In the genomic region with DNA sequence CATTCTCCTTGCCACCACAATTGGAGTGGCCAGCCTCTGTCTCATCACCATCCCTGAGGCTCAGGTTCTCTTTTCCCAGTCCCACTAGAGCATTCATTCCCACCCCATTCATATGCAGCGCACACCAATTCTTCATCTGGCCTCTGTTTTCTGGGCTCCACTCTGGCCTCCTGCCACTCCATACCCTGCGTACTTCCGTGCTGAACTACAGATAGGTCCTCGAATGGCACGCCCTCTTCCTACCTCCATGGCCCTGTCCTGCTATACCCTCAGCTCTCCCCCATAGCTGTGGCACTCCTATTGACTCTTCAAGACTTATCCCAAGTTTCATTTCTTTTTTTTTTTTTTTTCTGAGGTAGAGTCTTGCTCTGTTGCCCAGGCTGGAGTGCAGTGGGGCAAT, we compare ENCODE assay signal across 18 cellular contexts.
"Had no signal": no experiment of that assay in that cellular context is flagged by ENCODE, and none has a peak within 500 bp of the region (broad histone marks: within the 10 kb centered on the region; RNA-seq: fewer than 3 reads in every experiment).

No MANE protein-coding gene starts in this region.

- H3K9me3 ChIP-seq: SJSA1 had no signal

- H3K36me3 ChIP-seq: SJSA1 had no signal

- H3K4me3 ChIP-seq: SJSA1, SK-N-MC had no signal

- H3K27me3 ChIP-seq: SJSA1 had no signal

- H3K27ac ChIP-seq: HL-60, SJSA1, SK-N-MC had no signal

- DNase-seq: KBM-7, MM.1S, NCI-H1092 treated with DMSO at 0.1 percent for 48 hours, NCI-H1436, NCI-H187, NCI-H2029, NCI-H2081 treated with DMSO at 0.1 percent for 48 hours, NCI-H2171, NCI-H226, NCI-H446, NCI-H510A, NCI-H524 treated with DMSO at 0.1 percent for 48 hours, NCI-H774, Right ventricle myocardium superior, SIG-M5 had no signal
